ENCODE assay signal across 13 cellular contexts in the genomic region with DNA sequence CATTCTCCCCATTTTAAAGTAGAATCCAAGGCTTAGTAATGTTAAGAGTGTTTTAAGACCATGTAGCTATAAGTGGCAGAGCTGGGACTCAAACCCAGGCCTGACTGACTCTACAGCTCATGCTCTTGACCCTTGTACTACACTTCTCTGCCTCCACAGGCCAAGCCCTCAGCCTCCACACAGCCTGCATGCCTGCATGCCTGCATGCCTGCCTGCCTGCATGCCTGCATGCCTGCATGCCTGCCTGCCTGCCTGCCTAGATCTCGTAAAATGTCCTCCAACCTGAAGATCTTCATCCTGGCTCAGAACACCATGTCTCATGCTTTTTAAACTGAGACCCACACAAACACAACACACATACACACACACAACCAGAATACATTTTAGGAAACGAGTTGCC. TPM values are rescaled to one million over a fixed set of nuclear protein-coding genes. Genes with fewer than 3 reads are reported as not detected.
DNase-seq lines count a peak whose midpoint lies in the region; ATAC-seq, FAIRE-seq and TF ChIP-seq lines count a peak whose summit lies in the region.
"Had no signal": no experiment of that assay in that cellular context is flagged by ENCODE, and none has a peak within 500 bp of the region (broad histone marks: within the 10 kb centered on the region; RNA-seq: fewer than 3 reads in every experiment).

No MANE protein-coding gene starts in this region.

- CTCF ChIA-PET in mammary epithelial cell (lab: Charles Lee; ENCODE audit: low non-redundant PET): no interaction called here
- CTCF ChIA-PET in naive thymus-derived CD4-positive, alpha-beta T cell (lab: Charles Lee): interaction anchor here (1.5 to 12.2 kb wide), 3 partner anchors 18 to 82 kb away, joined by 3 to 74 read pairs (median 6); a partner anchor contains a TSS

- no peak overlapping the region for H3K9ac ChIP-seq in mammary epithelial cell (ENCODE audit: insufficient read depth, low read length)

- H3K79me2 ChIP-seq in mammary epithelial cell (ENCODE audit: insufficient read depth, low read length): peaks cover 77% of the 10 kb centered on the region

- POLR2A ChIA-PET in naive thymus-derived CD4-positive, alpha-beta T cell (lab: Charles Lee): interaction anchor here (0.7 to 48.9 kb wide), 5 partner anchors 7 to 754 kb away, joined by 3 to 1265 read pairs (median 8); a partner anchor contains a TSS

- no peak for FAIRE-seq in D721Med (lab: Jason Lieb, UNC)
- FAIRE-seq: G401.6 had no signal

- intact Hi-C loops in breast epithelium (cut with DNase I; ENCODE audit: low total_unique reads): no loop called here
- intact Hi-C loops in mammary epithelial cell (cut with micrococcal nuclease): no loop called here
- intact Hi-C loops in naive thymus-derived CD4-positive, alpha-beta T cell (cut with micrococcal nuclease): loop anchor here (5.0 kb wide), 2 partner anchors 114 to 284 kb away; a partner anchor contains a TSS

- H3K9me3 Mint-ChIP-seq in activated T-helper 17 cell treated with anti-CD3 and anti-CD28 coated beads, Interleukin-2, amount 50 U/mL, for 72 hours: no peaks in the 10 kb centered on the region
- H3K9me3 Mint-ChIP-seq in naive thymus-derived CD4-positive, alpha-beta T cell: peaks cover 0 to 3% (median 0%) of the 10 kb centered on the region in 11 donors

- no peak for TF ChIP-seq CTCF in breast epithelium (IDR thresholded peaks at IDR 0.05)
- no peak for TF ChIP-seq CTCF in mammary epithelial cell (conservative IDR thresholded peaks at IDR 0.05 in 1 of 2, IDR thresholded peaks at IDR 0.05 in 1 of 2; ENCODE audit: extremely low read depth in 1 of 2, insufficient read depth in 1 of 2, low read depth in 1 of 2, low read length in 2 of 2)
- no peak for TF ChIP-seq CTCF in upper lobe of left lung (IDR thresholded peaks at IDR 0.05)
- no peak for TF ChIP-seq CTCF in D721Med (IDR thresholded peaks at IDR 0.05; ENCODE audit: insufficient read depth, missing control alignments)

- H3K4me1 ChIP-seq in breast epithelium: peaks cover 45 to 85% of the 10 kb centered on the region in 2 donors
- peaks cover 92% of the 10 kb centered on the region for H3K4me1 ChIP-seq in mammary epithelial cell (ENCODE audit: insufficient read depth, low read length)
- peaks cover 95 to 98% of the 10 kb centered on the region in 2 donors for H3K4me1 ChIP-seq in naive thymus-derived CD4-positive, alpha-beta T cell (ENCODE audit: control insufficient read depth in 2 of 2, insufficient read depth in 2 of 2, low read length in 2 of 2)
- H3K4me1 ChIP-seq in upper lobe of left lung: peaks cover 100% of the 10 kb centered on the region in 4 donors

- H3K36me3 ChIP-seq in breast epithelium: no peaks in the 10 kb centered on the region
- no peaks in the 10 kb centered on the region for H3K36me3 ChIP-seq in mammary epithelial cell (ENCODE audit: insufficient read depth, low read length)
- peaks cover 0 to 6% (median 0%) of the 10 kb centered on the region in 3 experiments for H3K36me3 ChIP-seq in naive thymus-derived CD4-positive, alpha-beta T cell (ENCODE audit: control insufficient read depth in 2 of 3, insufficient read depth in 3 of 3, low read length in 3 of 3)
- H3K36me3 ChIP-seq in upper lobe of left lung: peaks cover 0 to 6% (median 2%) of the 10 kb centered on the region in 4 donors

- TF ChIP-seq POLR2A in breast epithelium (IDR thresholded peaks at IDR 0.05) (no peak), upper lobe of left lung (IDR thresholded peaks at IDR 0.05) (no peak)

- no peaks in the 10 kb centered on the region for H3K27me3 Mint-ChIP-seq in activated T-helper 17 cell treated with anti-CD3 and anti-CD28 coated beads, Interleukin-2, amount 50 U/mL, for 72 hours
- no peaks in the 10 kb centered on the region for H3K27me3 Mint-ChIP-seq in naive thymus-derived CD4-positive, alpha-beta T cell

- H3K27me3 ChIP-seq in breast epithelium (no peaks in the 10 kb centered on the region), mammary epithelial cell (ENCODE audit: insufficient read depth, low read length) (no peaks in the 10 kb centered on the region), upper lobe of left lung (no peaks in the 10 kb centered on the region)
- H3K27me3 ChIP-seq in naive thymus-derived CD4-positive, alpha-beta T cell (ENCODE audit: control insufficient read depth in 2 of 2, insufficient read depth in 2 of 2, low read length in 2 of 2): no peaks in the 10 kb centered on the region

- H3K9me3 ChIP-seq in breast epithelium (no peaks in the 10 kb centered on the region), mammary epithelial cell (replicated peaks; ENCODE audit: insufficient read depth, low read length) (no peaks in the 10 kb centered on the region), upper lobe of left lung (no peaks in the 10 kb centered on the region)
- H3K9me3 ChIP-seq in naive thymus-derived CD4-positive, alpha-beta T cell (ENCODE audit: control insufficient read depth in 2 of 3, low read length in 3 of 3): no peaks in the 10 kb centered on the region

- H3K27ac ChIP-seq in breast epithelium: peak overlapping the region; percentile 88 to 96
- H3K27ac ChIP-seq in mammary epithelial cell (ENCODE audit: insufficient read depth, low read depth, low read length): no peak overlapping the region
- peak overlapping the region; percentile 75 for H3K27ac ChIP-seq in naive thymus-derived CD4-positive, alpha-beta T cell (ENCODE audit: low read depth, low read length)
- peak overlapping the region; percentile 85 to 94 (median 88) for H3K27ac ChIP-seq in upper lobe of left lung

- peak overlapping the region; percentile 80 for H3K4me3 Mint-ChIP-seq in activated T-helper 17 cell treated with anti-CD3 and anti-CD28 coated beads, Interleukin-2, amount 50 U/mL, for 72 hours
- peak overlapping the region; percentile 69 to 97 (median 80) for H3K4me3 Mint-ChIP-seq in naive thymus-derived CD4-positive, alpha-beta T cell

- dilution Hi-C loops in mammary epithelial cell (cut with HindIII; ENCODE audit: low sequenced_read_pairs): no loop called here

- no peak overlapping the region for H3K4me2 ChIP-seq in mammary epithelial cell (ENCODE audit: insufficient read depth, low read depth, low read length)

- H3K4me3 ChIP-seq in breast epithelium: no peak overlapping the region
- H3K4me3 ChIP-seq in mammary epithelial cell (replicated peaks in 1 of 3; ENCODE audit: insufficient read depth in 1 of 3, low read depth in 2 of 3, low read length in 3 of 3): no peak overlapping the region
- peak overlapping the region; percentile 18 for H3K4me3 ChIP-seq in naive thymus-derived CD4-positive, alpha-beta T cell (ENCODE audit: low read length)
- H3K4me3 ChIP-seq in upper lobe of left lung: no peak overlapping the region

- in situ Hi-C loops in mammary epithelial cell (cut with MboI; ENCODE audit: low sequenced_read_pairs in 2 of 2): no loop called here

- TF ChIP-seq EP300 in upper lobe of left lung (IDR thresholded peaks at IDR 0.05): no peak

- BruUV-seq in mammary epithelial cell (replicated peaks; lab: Mats Ljungman, UMichigan): no TSS peak

- H3K36me3 Mint-ChIP-seq in activated T-helper 17 cell treated with anti-CD3 and anti-CD28 coated beads, Interleukin-2, amount 50 U/mL, for 72 hours (ENCODE audit: low read depth): peaks cover 27% of the 10 kb centered on the region
- H3K36me3 Mint-ChIP-seq in naive thymus-derived CD4-positive, alpha-beta T cell: peaks cover 7 to 39% (median 14%) of the 10 kb centered on the region in 5 donors

- H2AFZ ChIP-seq in mammary epithelial cell (ENCODE audit: low read depth, low read length): no peak overlapping the region

- H3K4me1 Mint-ChIP-seq in activated T-helper 17 cell treated with anti-CD3 and anti-CD28 coated beads, Interleukin-2, amount 50 U/mL, for 72 hours: peaks cover 92% of the 10 kb centered on the region
- H3K4me1 Mint-ChIP-seq in naive thymus-derived CD4-positive, alpha-beta T cell: peaks cover 88 to 100% (median 97%) of the 10 kb centered on the region in 7 donors

- ATAC-seq in activated T-helper 17 cell treated with anti-CD3 and anti-CD28 coated beads, Interleukin-2, amount 50 U/mL, for 72 hours (replicated peaks): no peak
- no peak for ATAC-seq in naive thymus-derived CD4-positive, alpha-beta T cell
- ATAC-seq in upper lobe of left lung (ENCODE audit: low FRiP score in 2 of 2): no peak
- ATAC-seq in HG03571 (IDR thresholded peaks at IDR 0.05; ENCODE audit: unreplicated experiment): no peak
- ATAC-seq: sciatic nerve had no signal

- 87% methylated on average over 2 of the region's 2 CpGs for WGBS in mammary epithelial cell (ENCODE audit: low coverage, missing lambda C conversion rate)
- WGBS in upper lobe of left lung, 2 donors: 72 to 77% methylated on average over 2 of the region's 2 CpGs

- no peaks in the 10 kb centered on the region for H4K20me1 ChIP-seq in mammary epithelial cell (ENCODE audit: insufficient read depth, low read length)

- peak overlapping the region; percentile 92 for H3K27ac Mint-ChIP-seq in activated T-helper 17 cell treated with anti-CD3 and anti-CD28 coated beads, Interleukin-2, amount 50 U/mL, for 72 hours
- H3K27ac Mint-ChIP-seq in naive thymus-derived CD4-positive, alpha-beta T cell: peak overlapping the region; percentile 87 to 99 (median 97)

- DNase-seq in breast epithelium (ENCODE audit: low spot score in 2 of 2) (no peak), mammary epithelial cell (no peak), upper lobe of left lung (no peak), D721Med (ENCODE audit: insufficient read length, low spot score) (no peak)
- no peak for DNase-seq in naive thymus-derived CD4-positive, alpha-beta T cell
- no peak for DNase-seq in stimulated activated CD4-positive, alpha-beta T cell treated with anti-CD3 and anti-CD28 coated beads, Interleukin-15, amount 100 ng/mL, for 24 hours
- DNase-seq: AML-193 had no signal

RNA-seq across cellular contexts. Expression of a gene that starts 18.6 kb away (rescaled TPM):
- total RNA-seq in breast epithelium: 10 to 100 TPM; 25.0 to 50.1 (median 32.4) TPM
- total RNA-seq in mammary epithelial cell: 10 to 100 TPM; 25.7 to 27.5 TPM
- polyA plus RNA-seq in mammary epithelial cell: 15.3 TPM
- 22.8 TPM for polyA minus RNA-seq in mammary epithelial cell
- total RNA-seq in activated T-helper 17 cell treated with anti-CD3 and anti-CD28 coated beads, Interleukin-2, amount 50 U/mL, for 72 hours: 10 to 100 TPM; 26.9 to 41.2 TPM
- total RNA-seq in naive thymus-derived CD4-positive, alpha-beta T cell: 10 to 100 TPM; 47.2 to 73.8 (median 70.9) TPM
- 10 to 100 TPM; 62.6 to 84.7 TPM for polyA plus RNA-seq in naive thymus-derived CD4-positive, alpha-beta T cell
- 10 to 100 TPM; 22.6 to 61.0 (median 36.2) TPM for total RNA-seq in upper lobe of left lung

RNA-seq across cellular contexts. Expression of a gene that starts 18.8 kb away (rescaled TPM):
- 10 to 100 TPM; 15.5 to 26.6 (median 20.6) TPM for total RNA-seq in breast epithelium
- 1 to 10 TPM; 8.7 to 9.7 TPM for total RNA-seq in mammary epithelial cell
- 6.3 TPM for polyA plus RNA-seq in mammary epithelial cell
- polyA minus RNA-seq in mammary epithelial cell: 9.4 TPM
- total RNA-seq in activated T-helper 17 cell treated with anti-CD3 and anti-CD28 coated beads, Interleukin-2, amount 50 U/mL, for 72 hours: 1 to 10 TPM; 4.6 to 4.8 TPM
- total RNA-seq in naive thymus-derived CD4-positive, alpha-beta T cell: 10 to 100 TPM; 12.4 to 21.3 (median 17.9) TPM
- polyA plus RNA-seq in naive thymus-derived CD4-positive, alpha-beta T cell: 10 to 100 TPM; 19.0 to 43.0 TPM
- total RNA-seq in upper lobe of left lung: 10 to 100 TPM in 4 of 6 donors, 1 to 10 TPM in 2; 7.0 to 31.5 (median 22.1) TPM

RNA-seq across cellular contexts. Expression of a gene that starts 41.4 kb away (rescaled TPM):
- total RNA-seq in breast epithelium (1 to 10 TPM; 1.3 to 2.5 (median 1.3) TPM), mammary epithelial cell (not detected), upper lobe of left lung (10 to 100 TPM in 1 of 6 donors, 1 to 10 TPM in 4, under 1 TPM in 1; 0.98 to 11.7 (median 5.1) TPM)
- polyA plus RNA-seq in mammary epithelial cell: not detected
- not detected for polyA minus RNA-seq in mammary epithelial cell
- total RNA-seq in activated T-helper 17 cell treated with anti-CD3 and anti-CD28 coated beads, Interleukin-2, amount 50 U/mL, for 72 hours: 10 to 100 TPM; 41.1 to 88.6 TPM
- total RNA-seq in naive thymus-derived CD4-positive, alpha-beta T cell: 100 to 1,000 TPM in 1 of 5 experiments, 10 to 100 TPM in 2, 1 to 10 TPM in 1, under 1 TPM in 1; 0.49 to 158 (median 46.0) TPM
- 1 to 10 TPM; 2.0 to 6.3 TPM for polyA plus RNA-seq in naive thymus-derived CD4-positive, alpha-beta T cell
- total RNA-seq: M059J, RPMI7951 had no signal

RNA-seq across cellular contexts. Expression of a gene that starts 48.6 kb away (rescaled TPM):
- total RNA-seq in breast epithelium (10 to 100 TPM; 47.7 to 68.6 (median 47.9) TPM), mammary epithelial cell (100 to 1,000 TPM in 1 of 2 donors, 10 to 100 TPM in 1; 45.0 to 163 TPM), upper lobe of left lung (100 to 1,000 TPM in 4 of 6 donors, 10 to 100 TPM in 2; 89.1 to 204 (median 138) TPM)
- 45.2 TPM for polyA plus RNA-seq in mammary epithelial cell
- polyA minus RNA-seq in mammary epithelial cell: 645 TPM
- 100 to 1,000 TPM; 275 to 294 TPM for total RNA-seq in activated T-helper 17 cell treated with anti-CD3 and anti-CD28 coated beads, Interleukin-2, amount 50 U/mL, for 72 hours
- 100 to 1,000 TPM; 267 to 341 (median 284) TPM for total RNA-seq in naive thymus-derived CD4-positive, alpha-beta T cell
- 100 to 1,000 TPM in 1 of 2 donors, 10 to 100 TPM in 1; 83.2 to 115 TPM for polyA plus RNA-seq in naive thymus-derived CD4-positive, alpha-beta T cell

RNA-seq across cellular contexts. Expression of a gene that starts 48.7 kb away (rescaled TPM):
- total RNA-seq in breast epithelium: 1 to 10 TPM; 2.6 to 7.5 (median 6.6) TPM
- 1 to 10 TPM; 1.9 to 3.2 TPM for total RNA-seq in mammary epithelial cell
- polyA plus RNA-seq in mammary epithelial cell: 1.6 TPM
- 1.9 TPM for polyA minus RNA-seq in mammary epithelial cell
- total RNA-seq in activated T-helper 17 cell treated with anti-CD3 and anti-CD28 coated beads, Interleukin-2, amount 50 U/mL, for 72 hours: 1 to 10 TPM in 1 of 2 donors, under 1 TPM in 1; 0.50 to 2.5 TPM
- total RNA-seq in naive thymus-derived CD4-positive, alpha-beta T cell: 1 to 10 TPM; 1.8 to 6.9 (median 3.2) TPM
- 1 to 10 TPM; 1.4 to 2.1 TPM for polyA plus RNA-seq in naive thymus-derived CD4-positive, alpha-beta T cell
- total RNA-seq in upper lobe of left lung: 10 to 100 TPM in 2 of 6 donors, 1 to 10 TPM in 4; 3.3 to 16.8 (median 7.9) TPM

Comparison
In these comparisons a context has a peak if more than half of its experiments do, and no peak if none do; other contexts are left out.
1. intact Hi-C loops: an anchor here in naive thymus-derived CD4-positive, alpha-beta T cell (5.0 kb wide); none called in breast epithelium and mammary epithelial cell.